ENCODE assay signal across 14 cellular contexts in genomic region chr9:132166599-132166998, GRCh38. TPM values are rescaled to one million over a fixed set of nuclear protein-coding genes. Genes with fewer than 3 reads are reported as not detected.
A peak's percentile ranks its signal among the peaks of the same experiment; 100 is the strongest.
DNase-seq lines count a peak whose midpoint lies in the region; ATAC-seq, FAIRE-seq and TF ChIP-seq lines count a peak whose summit lies in the region.
"Had no signal": no experiment of that assay in that cellular context is flagged by ENCODE, and none has a peak within 500 bp of the region (broad histone marks: within the 10 kb centered on the region; RNA-seq: fewer than 3 reads in every experiment).

No MANE protein-coding gene starts in this region.

- TF ChIP-seq CTCF in NB4 (IDR thresholded peaks at IDR 0.05; ENCODE audit: low read depth, low read length) (no peak), choroid plexus epithelial cell (conservative IDR thresholded peaks at IDR 0.05; ENCODE audit: low read depth, low read length) (peak; percentile 55)

- H3K9me3 ChIP-seq in small intestine (ENCODE audit: control insufficient read depth, low read depth): no peaks in the 10 kb centered on the region

- no peak for TF ChIP-seq POLR2A in NB4 (IDR thresholded peaks at IDR 0.05; ENCODE audit: extremely low read depth, insufficient read length)

- no peak overlapping the region for H3K27ac Mint-ChIP-seq in activated T-cell treated with anti-CD3 and anti-CD28 coated beads, Interleukin-2, amount 50 U/mL, for 72 hours
- H3K27ac Mint-ChIP-seq: stimulated activated naive CD8-positive, alpha-beta T cell treated with anti-CD3 and anti-CD28 coated beads, Interleukin-15, Interleukin-2, amounts not matched to agents 100 ng/mL and 50 ng/mL, for 24 hours; T-cell had no signal

- H3K9me3 Mint-ChIP-seq in activated T-cell treated with anti-CD3 and anti-CD28 coated beads, Interleukin-2, amount 50 U/mL, for 72 hours: no peaks in the 10 kb centered on the region
- H3K9me3 Mint-ChIP-seq: stimulated activated naive CD8-positive, alpha-beta T cell treated with anti-CD3 and anti-CD28 coated beads, Interleukin-15, Interleukin-2, amounts not matched to agents 100 ng/mL and 50 ng/mL, for 24 hours; T-cell had no signal

- peaks cover 11 to 22% of the 10 kb centered on the region in 2 donors for H3K27me3 ChIP-seq in small intestine (ENCODE audit: control insufficient read depth in 2 of 2, insufficient read depth in 2 of 2, low read length in 2 of 2)

- no peak for FAIRE-seq in small intestine (lab: Jason Lieb, UNC)

- H3K4me3 Mint-ChIP-seq in activated T-cell treated with anti-CD3 and anti-CD28 coated beads, Interleukin-2, amount 50 U/mL, for 72 hours: no peak overlapping the region
- H3K4me3 Mint-ChIP-seq: stimulated activated naive CD8-positive, alpha-beta T cell treated with anti-CD3 and anti-CD28 coated beads, Interleukin-15, Interleukin-2, amounts not matched to agents 100 ng/mL and 50 ng/mL, for 24 hours; T-cell had no signal

- peaks cover 6% of the 10 kb centered on the region in 2 donors for H3K4me1 ChIP-seq in small intestine (ENCODE audit: control insufficient read depth in 2 of 2, insufficient read depth in 1 of 2, low read depth in 1 of 2, low read length in 1 of 2)

- 38 to 56% (median 53%) methylated on average over 19 of the region's 19 CpGs for WGBS in small intestine, 3 donors

- H3K4me3 ChIP-seq in NB4 (ENCODE audit: low read depth, low read length) (no peak overlapping the region), choroid plexus epithelial cell (ENCODE audit: low read depth, low read length) (no peak overlapping the region), small intestine (ENCODE audit: low read depth in 1 of 2, low read length in 2 of 2) (no peak overlapping the region)

- DNase-seq in activated T-cell treated with anti-CD3 and anti-CD28 coated beads, Interleukin-2, amount 50 U/mL, for 72 hours: peak; percentile 29
- DNase-seq in activated T-cell treated with anti-CD3 and anti-CD28 coated beads for 4 hours (no peak), NB4 (ENCODE audit: low read depth) (peak; percentile 30), choroid plexus epithelial cell (ENCODE audit: low read depth) (peak; percentile 31), small intestine (peak; percentile 23), amygdala (lab: John Stamatoyannopoulos, UW) (no peak), DMS114 treated with DMSO at 0.1 percent for 48 hours (lab: John Stamatoyannopoulos, UW; ENCODE audit: unreplicated experiment) (no peak)
- DNase-seq: GOT3, NCI-H2029 treated with DMSO at 0.1 percent for 48 hours, T-cell had no signal

- H3K36me3 ChIP-seq in small intestine (ENCODE audit: control insufficient read depth in 2 of 2, insufficient read depth in 2 of 2, low read length in 2 of 2): no peaks in the 10 kb centered on the region

- H3K4me1 Mint-ChIP-seq in activated T-cell treated with anti-CD3 and anti-CD28 coated beads, Interleukin-2, amount 50 U/mL, for 72 hours (ENCODE audit: low read depth): peaks cover 5% of the 10 kb centered on the region

- ATAC-seq in activated T-cell treated with anti-CD3 and anti-CD28 coated beads, Interleukin-2, amount 50 U/mL, for 72 hours (replicated peaks in 1 of 2): peak; percentile 39 to 42
- ATAC-seq in HG03565 (IDR thresholded peaks at IDR 0.05; ENCODE audit: unreplicated experiment): no peak
- ATAC-seq: esophagus mucosa had no signal

- H3K36me3 Mint-ChIP-seq in activated T-cell treated with anti-CD3 and anti-CD28 coated beads, Interleukin-2, amount 50 U/mL, for 72 hours (ENCODE audit: insufficient read depth in 2 of 2): peaks cover 0 to 3% of the 10 kb centered on the region in 2 donors
- H3K36me3 Mint-ChIP-seq: T-cell had no signal

- peaks cover 63% of the 10 kb centered on the region for H3K27me3 Mint-ChIP-seq in activated T-cell treated with anti-CD3 and anti-CD28 coated beads, Interleukin-2, amount 50 U/mL, for 72 hours (ENCODE audit: low read depth)

- H3K27ac ChIP-seq in small intestine (ENCODE audit: low read depth in 1 of 2, low read length in 1 of 2): no peak overlapping the region
- H3K27ac ChIP-seq: C4-2B had no signal

RNA-seq across cellular contexts. Expression of gene NTNG2, which starts 4.7 kb away (rescaled TPM):
- 1 to 10 TPM; 3.2 to 5.4 TPM for total RNA-seq in activated T-cell treated with anti-CD3 and anti-CD28 coated beads, Interleukin-2, amount 50 U/mL, for 72 hours
- polyA plus RNA-seq in small intestine: under 1 TPM; 0.33 to 0.67 (median 0.54) TPM

Comparison
In these comparisons a context has a peak if more than half of its experiments do, and no peak if none do; other contexts are left out.
1. DNase-seq: peak in activated T-cell treated with anti-CD3 and anti-CD28 coated beads, Interleukin-2, amount 50 U/mL, for 72 hours (2 of 2), NB4 (single experiment), choroid plexus epithelial cell (single experiment) and small intestine (single experiment); none in activated T-cell treated with anti-CD3 and anti-CD28 coated beads for 4 hours (single experiment), amygdala (0 of 56) and DMS114 treated with DMSO at 0.1 percent for 48 hours (single experiment).